Comparison of ENCODE assay signal across 8 cellular contexts in genomic region chr17:57849874-57850754, GRCh38. TPM values are rescaled to one million over a fixed set of nuclear protein-coding genes. Genes with fewer than 3 reads are reported as not detected.
DNase-seq lines count a peak whose midpoint lies in the region; ATAC-seq, FAIRE-seq and TF ChIP-seq lines count a peak whose summit lies in the region.

Gene MRPS23, minus strand, starts transcription at chr17:57850044. Its CDS starts 34 bp downstream, at chr17:57850010.

- DNase-seq in GM12892 (ENCODE audit: insufficient read length) (peak; percentile 88), NCI-H146 (lab: John Stamatoyannopoulos, UW) (peak; percentile 98), T-helper 1 cell (peak; percentile 92 to 98 (median 95)), adrenal gland (peak; percentile 97 to 100 (median 99)), heart right ventricle (peak; percentile 97 to 98), posterior vena cava (ENCODE audit: low spot score) (peak; percentile 99), ureter (ENCODE audit: low spot score) (peak; percentile 99)

- TF ChIP-seq CTCF in adrenal gland (IDR thresholded peaks at IDR 0.05) (peak in 1 of 6 experiments; percentile 33), heart right ventricle (IDR thresholded peaks at IDR 0.05) (peak in 1 of 9 donors; percentile 6)

- peak; percentile 90 for ATAC-seq in HG02852 (IDR thresholded peaks at IDR 0.05; ENCODE audit: unreplicated experiment)
- peak; percentile 85 to 94 (median 90) for ATAC-seq in heart right ventricle

- H3K27me3 ChIP-seq in adrenal gland (no peaks in the 10 kb centered on the region), heart right ventricle (no peaks in the 10 kb centered on the region)

- intact Hi-C loops in adrenal gland (cut with DNase I) (no loop called here), heart right ventricle (cut with DNase I) (loop anchor here in 6 of 10 donors (2.0 to 10.0 kb wide), 6 partner anchors 15 to 265 kb away; partner anchors contain the start of gene DYNLL2 (in 4 of the 6)), posterior vena cava (cut with DNase I) (loop anchor here in 1 of 2 donors (5.0 kb wide), 1 partner anchor 833 kb away; no protein-coding TSS in a partner anchor)

- H3K36me3 ChIP-seq in adrenal gland (replicated peaks in 1 of 2) (peaks cover 0 to 7% of the 10 kb centered on the region in 2 donors), heart right ventricle (peaks cover 0 to 32% (median 0%) of the 10 kb centered on the region in 9 donors)

- H3K9me3 ChIP-seq in adrenal gland (replicated peaks in 1 of 3) (no peaks in the 10 kb centered on the region), heart right ventricle (no peaks in the 10 kb centered on the region)

- peak within 1 kb of the TSS; percentile 64 to 97 (median 90) for H3K4me3 ChIP-seq in adrenal gland
- peak within 1 kb of the TSS; percentile 53 to 94 (median 87) for H3K4me3 ChIP-seq in heart right ventricle

- H3K4me1 ChIP-seq in adrenal gland (replicated peaks in 1 of 2) = peaks cover 27 to 50% of the 10 kb centered on the region in 2 donors
- peaks cover 13 to 66% (median 47%) of the 10 kb centered on the region in 9 donors for H3K4me1 ChIP-seq in heart right ventricle

- FAIRE-seq in GM12892 (lab: Jason Lieb, UNC) = peak; percentile 99

- peak within 1 kb of the TSS; percentile 82 to 96 (median 92) for H3K27ac ChIP-seq in adrenal gland
- H3K27ac ChIP-seq in heart right ventricle = peak within 1 kb of the TSS; percentile 86 to 98 (median 90)

- peak; percentile 82; the same call in 1 of the 2 replicates for TF ChIP-seq POLR2A in GM12892 (IDR thresholded peaks at IDR 0.05; ENCODE audit: low read depth, low read length)
- peak; percentile 74 to 92 for TF ChIP-seq POLR2A in adrenal gland (IDR thresholded peaks at IDR 0.05)

- WGBS in adrenal gland, 4 donors = 0 to 3% (median 1%) methylated on average over 30 to 57 of the region's 57 CpGs
- WGBS in heart right ventricle, 2 donors = 1% methylated on average over 57 of the region's 57 CpGs

RNA-seq across cellular contexts. Expression of gene MRPS23, which starts in this region (rescaled TPM):
- polyA plus RNA-seq in GM12892 (2012; ENCODE audit: missing spikeins) = 83.1 TPM
- total RNA-seq in adrenal gland = 10 to 100 TPM in 7 of 8 donors, 1 to 10 TPM in 1; 8.5 to 52.2 (median 36.6) TPM
- polyA plus RNA-seq in adrenal gland = 10 to 100 TPM; 10.3 to 70.4 (median 10.8) TPM
- 100 to 1,000 TPM in 2 of 10 donors, 10 to 100 TPM in 8; 61.2 to 103 (median 75.5) TPM for total RNA-seq in heart right ventricle
- 100 to 1,000 TPM in 1 of 2 donors, 1 to 10 TPM in 1; 9.9 to 132 TPM for polyA plus RNA-seq in heart right ventricle
- total RNA-seq in posterior vena cava = 10 to 100 TPM; 25.2 to 26.5 TPM
- total RNA-seq in ureter = 37.5 TPM

Comparison
In these comparisons a context has a peak if more than half of its experiments do, and no peak if none do; other contexts are left out.
1. Peak in every context shown above with its lines: DNase-seq, ATAC-seq, H3K4me3 ChIP-seq and H3K27ac ChIP-seq.
2. intact Hi-C loops: an anchor here in heart right ventricle (2.0 to 10.0 kb wide); none called in adrenal gland.